ENCODE assay signal across 8 cellular contexts in the genomic region with DNA sequence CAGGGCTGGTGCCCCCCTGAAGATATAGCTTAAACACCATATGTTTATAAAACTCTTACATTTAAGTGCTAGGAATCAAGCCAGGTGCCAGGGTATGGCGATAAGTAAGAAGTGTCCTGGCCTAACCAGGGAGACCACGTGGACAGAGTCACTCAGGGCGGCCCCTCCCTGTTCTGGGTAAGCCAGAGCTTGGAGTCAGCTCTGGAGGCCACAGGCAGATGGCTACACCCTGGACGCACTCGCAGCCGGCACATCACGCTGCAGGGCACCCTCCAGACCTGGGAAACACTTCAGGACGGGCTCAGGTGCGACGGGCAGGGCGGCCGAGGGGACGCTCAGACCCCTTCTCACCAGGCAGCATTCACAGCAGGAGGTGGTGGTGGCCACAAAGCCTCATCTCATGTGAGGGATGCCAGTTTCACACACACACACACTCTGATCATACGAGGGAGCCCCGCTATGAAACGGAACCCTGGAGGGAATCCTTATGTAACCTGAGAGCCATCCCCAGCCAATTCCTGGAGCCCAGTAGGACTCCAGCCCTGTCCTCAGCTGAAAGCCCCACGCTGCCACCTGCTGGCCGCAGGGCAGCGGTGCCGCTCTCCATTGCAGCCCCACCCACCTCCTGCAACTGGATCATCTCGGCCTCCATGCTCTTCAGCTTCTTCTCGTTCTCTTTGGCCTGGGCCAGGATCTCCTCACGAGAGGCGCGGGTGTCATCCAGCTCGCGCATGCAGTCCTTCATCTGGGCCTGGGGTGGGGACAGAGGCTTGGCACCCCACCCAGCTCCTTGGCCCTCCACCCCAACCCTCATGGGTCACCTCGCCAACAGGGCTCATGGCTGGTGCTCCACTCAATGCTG. TPM values are rescaled to one million over a fixed set of nuclear protein-coding genes. Genes with fewer than 3 reads are reported as not detected.
DNase-seq lines count a peak whose midpoint lies in the region; ATAC-seq and TF ChIP-seq lines count a peak whose summit lies in the region.

No MANE protein-coding gene starts in this region.

- H3K4me3 ChIP-seq in SJSA1 (no peak overlapping the region), gastroesophageal sphincter (no peak overlapping the region), ovary (no peak overlapping the region), tibial artery (no peak overlapping the region)

- H3K27me3 ChIP-seq in SJSA1 (replicated peaks) = no peaks in the 10 kb centered on the region
- H3K27me3 ChIP-seq in gastroesophageal sphincter = no peaks in the 10 kb centered on the region
- no peaks in the 10 kb centered on the region for H3K27me3 ChIP-seq in ovary
- H3K27me3 ChIP-seq in tibial artery = no peaks in the 10 kb centered on the region

- no peaks in the 10 kb centered on the region for H3K27me3 Mint-ChIP-seq in activated naive CD4-positive, alpha-beta T cell treated with anti-CD3 and anti-CD28 coated beads, Interleukin-2, amount 10 ng/mL, durations not matched to agents 7 days and 5 days

- H3K27ac ChIP-seq in SJSA1 = no peak overlapping the region
- H3K27ac ChIP-seq in gastroesophageal sphincter = peak overlapping the region; percentile 48 to 88 (median 84)
- peak overlapping the region in 1 of 2 donors; percentile 49 for H3K27ac ChIP-seq in ovary
- H3K27ac ChIP-seq in tibial artery = peak overlapping the region; percentile 56 to 59

- peak; percentile 92 for DNase-seq in D341Med (ENCODE audit: low spot score)
- DNase-seq in SJSA1 (ENCODE audit: low read depth in 1 of 2, low spot score in 2 of 2) = peak; percentile 58 to 77
- DNase-seq in activated naive CD4-positive, alpha-beta T cell treated with anti-CD3 and anti-CD28 coated beads, Interleukin-2, amount 10 ng/mL, durations not matched to agents 7 days and 5 days = peak; percentile 74
- DNase-seq in ovary = peak; percentile 78 to 90 (median 85)
- peak; percentile 76 to 90 for DNase-seq in tibial artery

- peaks cover 44% of the 10 kb centered on the region for H3K4me1 Mint-ChIP-seq in activated naive CD4-positive, alpha-beta T cell treated with anti-CD3 and anti-CD28 coated beads, Interleukin-2, amount 10 ng/mL, durations not matched to agents 7 days and 5 days

- ATAC-seq in gastroesophageal sphincter = peak; percentile 90
- no peak for ATAC-seq in GM18868 (IDR thresholded peaks at IDR 0.05; ENCODE audit: unreplicated experiment)

- intact Hi-C loops in ovary (cut with DNase I) = loop anchor here (5.0 to 10.0 kb wide), 4 partner anchors 64 to 94 kb away; no protein-coding TSS in a partner anchor
- intact Hi-C loops in tibial artery (cut with DNase I; ENCODE audit: low total_unique reads) = no loop called here

- H3K4me1 ChIP-seq in SJSA1 (replicated peaks) (no peaks in the 10 kb centered on the region), gastroesophageal sphincter (peaks cover 0 to 66% (median 5%) of the 10 kb centered on the region in 3 donors), ovary (ENCODE audit: insufficient read depth) (no peaks in the 10 kb centered on the region), tibial artery (peaks cover 0 to 7% (median 0%) of the 10 kb centered on the region in 4 donors)

- peak in 3 of 4 experiments; percentile 96 for TF ChIP-seq CTCF in gastroesophageal sphincter (IDR thresholded peaks at IDR 0.05)
- TF ChIP-seq CTCF in ovary (IDR thresholded peaks at IDR 0.05) = peak; percentile 85 to 95 (median 91)
- peak; percentile 78 to 85 for TF ChIP-seq CTCF in tibial artery (IDR thresholded peaks at IDR 0.05)

- H3K36me3 ChIP-seq in SJSA1 (peaks cover 91% of the 10 kb centered on the region), gastroesophageal sphincter (peaks cover 0 to 98% of the 10 kb centered on the region in 2 donors), ovary (no peaks in the 10 kb centered on the region), tibial artery (peaks cover 86 to 97% (median 87%) of the 10 kb centered on the region in 3 donors)

- TF ChIP-seq POLR2A in gastroesophageal sphincter (IDR thresholded peaks at IDR 0.05) (no peak), ovary (IDR thresholded peaks at IDR 0.05) (peak; percentile 6)

- peak; percentile 70 for TF ChIP-seq RAD21 in Ishikawa (IDR thresholded peaks at IDR 0.05; ENCODE audit: low read depth)

- peak overlapping the region; percentile 86 for H3K27ac Mint-ChIP-seq in activated naive CD4-positive, alpha-beta T cell treated with anti-CD3 and anti-CD28 coated beads, Interleukin-2, amount 10 ng/mL, durations not matched to agents 7 days and 5 days

- CTCF ChIA-PET in activated naive CD4-positive, alpha-beta T cell treated with anti-CD3 and anti-CD28 coated beads, Interleukin-2, amount 10 ng/mL, durations not matched to agents 7 days and 5 days (lab: Charles Lee) = interaction anchor here (0.6 to 4.2 kb wide), 14 partner anchors 8 to 184 kb away, joined by 3 to 25 read pairs (median 5); no protein-coding TSS in a partner anchor

- no peaks in the 10 kb centered on the region for H3K9me3 Mint-ChIP-seq in activated naive CD4-positive, alpha-beta T cell treated with anti-CD3 and anti-CD28 coated beads, Interleukin-2, amount 10 ng/mL, durations not matched to agents 7 days and 5 days

- peaks cover 71% of the 10 kb centered on the region for H3K36me3 Mint-ChIP-seq in activated naive CD4-positive, alpha-beta T cell treated with anti-CD3 and anti-CD28 coated beads, Interleukin-2, amount 10 ng/mL, durations not matched to agents 7 days and 5 days

- H3K9me3 ChIP-seq in SJSA1 (replicated peaks) (no peaks in the 10 kb centered on the region), gastroesophageal sphincter (no peaks in the 10 kb centered on the region), ovary (no peaks in the 10 kb centered on the region), tibial artery (no peaks in the 10 kb centered on the region)

- WGBS in gastroesophageal sphincter (ENCODE audit: low coverage in 1 of 2), 2 donors = 36 to 80% methylated on average over 1 to 8 of the region's 28 CpGs
- WGBS in ovary, 3 donors = 48 to 56% (median 50%) methylated on average over 28 of the region's 28 CpGs

- no peak overlapping the region for H3K4me3 Mint-ChIP-seq in activated naive CD4-positive, alpha-beta T cell treated with anti-CD3 and anti-CD28 coated beads, Interleukin-2, amount 10 ng/mL, durations not matched to agents 7 days and 5 days

- no peak for TF ChIP-seq EP300 in Ishikawa (IDR thresholded peaks at IDR 0.05; ENCODE audit: borderline replicate concordance)
- no peak for TF ChIP-seq EP300 in gastroesophageal sphincter (IDR thresholded peaks at IDR 0.05)
- TF ChIP-seq EP300 in ovary (IDR thresholded peaks at IDR 0.05) = no peak

TF ChIP-seq in Ishikawa, 13 proteins besides CTCF, POLR2A, EP300 and RAD21:
- TF ChIP-seq, protein P1, sequence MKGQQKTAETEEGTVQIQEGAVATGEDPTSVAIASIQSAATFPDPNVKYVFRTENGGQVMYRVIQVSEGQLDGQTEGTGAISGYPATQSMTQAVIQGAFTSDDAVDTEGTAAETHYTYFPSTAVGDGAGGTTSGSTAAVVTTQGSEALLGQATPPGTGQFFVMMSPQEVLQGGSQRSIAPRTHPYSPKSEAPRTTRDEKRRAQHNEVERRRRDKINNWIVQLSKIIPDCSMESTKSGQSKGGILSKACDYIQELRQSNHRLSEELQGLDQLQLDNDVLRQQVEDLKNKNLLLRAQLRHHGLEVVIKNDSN (IDR thresholded peaks at IDR 0.05) = no peak
- TF ChIP-seq TEAD4 (IDR thresholded peaks at IDR 0.05) (no peak), CEBPB (IDR thresholded peaks at IDR 0.05) (no peak), ZBTB7A (IDR thresholded peaks at IDR 0.05; ENCODE audit: low read depth) (no peak), YY1 (IDR thresholded peaks at IDR 0.05; ENCODE audit: low read depth) (peak; percentile 41; the same call in 1 of the 2 replicates), CREB1 (IDR thresholded peaks at IDR 0.05; ENCODE audit: low read depth) (no peak)

RNA-seq across cellular contexts. Expression of a gene that starts 33.4 kb away (rescaled TPM):
- total RNA-seq in SJSA1 (2014; rRNA removed; shearing (Covaris generic)) = 4.4 and 5.8 TPM in 2 replicates
- total RNA-seq in gastroesophageal sphincter = 10 to 100 TPM in 3 of 4 donors, 1 to 10 TPM in 1; 10.0 to 53.7 (median 26.0) TPM
- total RNA-seq in ovary = 10 to 100 TPM; 11.4 to 59.3 (median 34.4) TPM
- polyA plus RNA-seq in ovary = 10 to 100 TPM; 26.5 to 75.9 TPM

RNA-seq across cellular contexts. Expression of a gene that starts 47.0 kb away (rescaled TPM):
- 23.8 and 29.3 TPM in 2 replicates for total RNA-seq in SJSA1 (2014; rRNA removed; shearing (Covaris generic))
- total RNA-seq in gastroesophageal sphincter (10 to 100 TPM; 29.1 to 40.9 (median 35.0) TPM), ovary (10 to 100 TPM; 21.8 to 38.1 (median 28.2) TPM)
- polyA plus RNA-seq in ovary = 10 to 100 TPM; 13.6 to 33.7 TPM
